ENCODE assay signal across 12 cellular contexts in the genomic region with DNA sequence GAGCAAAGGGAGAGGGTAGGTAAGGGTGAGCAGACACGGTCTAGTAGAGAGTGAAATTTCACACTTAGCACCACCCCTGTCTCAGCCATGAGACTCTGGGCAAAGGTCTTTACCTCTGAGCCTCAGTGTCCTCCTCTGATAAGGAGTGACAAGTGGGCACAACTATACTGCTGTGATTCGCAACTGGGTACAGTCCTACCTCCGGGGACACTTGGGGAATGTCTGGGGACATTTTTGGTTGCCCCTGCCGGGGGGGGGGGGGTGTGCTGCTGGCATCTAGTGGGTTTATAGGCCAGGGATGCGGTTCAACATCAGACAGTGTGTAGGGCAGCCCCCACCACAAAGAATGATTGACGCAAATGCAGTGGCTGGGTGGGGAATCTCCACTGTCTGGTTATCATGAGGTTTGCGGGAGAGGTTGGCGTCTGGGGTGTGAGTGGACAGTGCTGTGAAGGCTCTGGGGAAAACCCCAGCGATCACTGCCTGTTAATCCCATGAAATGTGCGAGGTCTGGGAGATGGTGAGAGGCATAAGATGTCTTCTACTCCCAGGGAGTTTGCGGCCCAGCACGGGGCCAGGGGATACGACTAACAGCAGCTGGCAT. TPM values are rescaled to one million over a fixed set of nuclear protein-coding genes. Genes with fewer than 3 reads are reported as not detected.
DNase-seq lines count a peak whose midpoint lies in the region; ATAC-seq and TF ChIP-seq lines count a peak whose summit lies in the region.
"Had no signal": no experiment of that assay in that cellular context is flagged by ENCODE, and none has a peak within 500 bp of the region (broad histone marks: within the 10 kb centered on the region; RNA-seq: fewer than 3 reads in every experiment).

No MANE protein-coding gene starts in this region.

- H3K27me3 ChIP-seq in smooth muscle cell (ENCODE audit: low read depth) = no peaks in the 10 kb centered on the region
- H3K27me3 ChIP-seq: neutrophil had no signal

- no peak for DNase-seq in activated CD4-positive, alpha-beta T cell treated with anti-CD3 and anti-CD28 coated beads, Interleukin-2, amount 10 ng/mL, durations not matched to agents 24 days and 14 days
- no peak for DNase-seq in activated CD4-positive, alpha-beta T cell treated with anti-CD3 and anti-CD28 coated beads for 4 hours
- DNase-seq in T-helper 17 cell (no peak), fibroblast of villous mesenchyme (ENCODE audit: low read depth) (peak; percentile 42), smooth muscle cell (lab: John Stamatoyannopoulos, UW; ENCODE audit: unreplicated experiment) (peak; percentile 14)
- DNase-seq in stimulated activated CD4-positive, alpha-beta T cell treated with anti-CD3 and anti-CD28 coated beads, Interleukin-15, amount 100 ng/mL, for 24 hours = no peak
- DNase-seq: NCI-H2227 treated with DMSO at 0.1 percent for 48 hours had no signal

- H3K4me2 ChIP-seq in smooth muscle cell = peak overlapping the region; percentile 44

- H3F3A ChIP-seq in smooth muscle cell (ENCODE audit: low read depth) = no peaks in the 10 kb centered on the region

- no peaks in the 10 kb centered on the region for H3K27me3 Mint-ChIP-seq in activated CD4-positive, alpha-beta T cell treated with anti-CD3 and anti-CD28 coated beads, Interleukin-2, amount 10 ng/mL, durations not matched to agents 24 days and 14 days
- H3K27me3 Mint-ChIP-seq in T-helper 17 cell = no peaks in the 10 kb centered on the region

- peak overlapping the region; percentile 87 for H3K27ac ChIP-seq in smooth muscle cell (ENCODE audit: low read depth)
- H3K27ac ChIP-seq: neutrophil, thoracic aorta had no signal

- peak overlapping the region; percentile 2 for H3K27ac Mint-ChIP-seq in activated CD4-positive, alpha-beta T cell treated with anti-CD3 and anti-CD28 coated beads, Interleukin-2, amount 10 ng/mL, durations not matched to agents 24 days and 14 days
- peak overlapping the region; percentile 86 for H3K27ac Mint-ChIP-seq in T-helper 17 cell

- WGBS in smooth muscle cell (ENCODE audit: low lambda C conversion rate) = 43% methylated on average over 12 of the region's 13 CpGs

- H3K4me3 Mint-ChIP-seq in activated CD4-positive, alpha-beta T cell treated with anti-CD3 and anti-CD28 coated beads, Interleukin-2, amount 10 ng/mL, durations not matched to agents 24 days and 14 days = peak overlapping the region; percentile 12
- H3K4me3 Mint-ChIP-seq in T-helper 17 cell = peak overlapping the region; percentile 69

- H3K4me1 ChIP-seq in smooth muscle cell (ENCODE audit: low read depth) = peaks cover 26% of the 10 kb centered on the region

- H3K4me1 Mint-ChIP-seq in activated CD4-positive, alpha-beta T cell treated with anti-CD3 and anti-CD28 coated beads, Interleukin-2, amount 10 ng/mL, durations not matched to agents 24 days and 14 days = peaks cover 27% of the 10 kb centered on the region
- peaks cover 32% of the 10 kb centered on the region for H3K4me1 Mint-ChIP-seq in T-helper 17 cell

- peak overlapping the region; percentile 68 for H3K9ac ChIP-seq in smooth muscle cell (ENCODE audit: low read depth)

- no peak for TF ChIP-seq CTCF in fibroblast of villous mesenchyme (IDR thresholded peaks at IDR 0.05; ENCODE audit: insufficient read depth, low read depth, low read length)
- TF ChIP-seq CTCF in smooth muscle cell (IDR thresholded peaks at IDR 0.05; ENCODE audit: borderline replicate concordance, insufficient read depth, poor library complexity, severe bottlenecking) = no peak

- H3K36me3 ChIP-seq in smooth muscle cell (ENCODE audit: low read depth) = no peaks in the 10 kb centered on the region
- H3K36me3 ChIP-seq: thoracic aorta had no signal

- TF ChIP-seq POLR2A in GM18505 (IDR thresholded peaks at IDR 0.05; ENCODE audit: borderline replicate concordance, extremely low read depth, insufficient read depth, insufficient read length) = no peak

- intact Hi-C loops in activated CD4-positive, alpha-beta T cell treated with anti-CD3 and anti-CD28 coated beads, Interleukin-2, amount 10 ng/mL, durations not matched to agents 24 days and 14 days (cut with micrococcal nuclease) = no loop called here

- no peak overlapping the region for H3K4me3 ChIP-seq in fibroblast of villous mesenchyme (ENCODE audit: low read depth, low read length)
- H3K4me3 ChIP-seq in smooth muscle cell = no peak overlapping the region
- H3K4me3 ChIP-seq: skin epidermis, thoracic aorta had no signal

- no peak overlapping the region for H2AFZ ChIP-seq in smooth muscle cell (ENCODE audit: low read depth)

- no peaks in the 10 kb centered on the region for H3K9me3 Mint-ChIP-seq in activated CD4-positive, alpha-beta T cell treated with anti-CD3 and anti-CD28 coated beads, Interleukin-2, amount 10 ng/mL, durations not matched to agents 24 days and 14 days

- peaks cover 38% of the 10 kb centered on the region for H3K36me3 Mint-ChIP-seq in activated CD4-positive, alpha-beta T cell treated with anti-CD3 and anti-CD28 coated beads, Interleukin-2, amount 10 ng/mL, durations not matched to agents 24 days and 14 days (ENCODE audit: low read depth)
- H3K36me3 Mint-ChIP-seq in T-helper 17 cell (ENCODE audit: low read depth) = no peaks in the 10 kb centered on the region

- peaks cover 87% of the 10 kb centered on the region for H3K79me2 ChIP-seq in smooth muscle cell (ENCODE audit: low read depth)

- no peaks in the 10 kb centered on the region for H3K9me3 ChIP-seq in T-helper 17 cell (ENCODE audit: control insufficient read depth, low read length, poor library complexity, severe bottlenecking)
- no peaks in the 10 kb centered on the region for H3K9me3 ChIP-seq in smooth muscle cell (replicated peaks; ENCODE audit: low read depth)
- H3K9me3 ChIP-seq: neutrophil, thoracic aorta had no signal

- peak; percentile 22 for ATAC-seq in T-helper 17 cell
- no peak for ATAC-seq in GM19455 (IDR thresholded peaks at IDR 0.05; ENCODE audit: unreplicated experiment)
- no peak for ATAC-seq in GM18505 (IDR thresholded peaks at IDR 0.05; ENCODE audit: unreplicated experiment)

- H4K20me1 ChIP-seq in smooth muscle cell (ENCODE audit: low read depth) = peaks cover 86% of the 10 kb centered on the region

RNA-seq across cellular contexts. Expression of a gene that starts 4.3 kb away (rescaled TPM):
- total RNA-seq in activated CD4-positive, alpha-beta T cell treated with anti-CD3 and anti-CD28 coated beads, Interleukin-2, amount 10 ng/mL, durations not matched to agents 24 days and 14 days = 118 and 121 TPM in 2 replicates
- total RNA-seq in T-helper 17 cell (10 to 100 TPM; 23.1 to 26.4 TPM), fibroblast of villous mesenchyme (95.0 and 104 TPM in 2 replicates), smooth muscle cell (34.1 and 44.6 TPM in 2 replicates)
- polyA plus RNA-seq in smooth muscle cell = 9.9 and 12.8 TPM in 2 replicates

RNA-seq across cellular contexts. Expression of a gene that starts 5.8 kb away (rescaled TPM):
- total RNA-seq in activated CD4-positive, alpha-beta T cell treated with anti-CD3 and anti-CD28 coated beads, Interleukin-2, amount 10 ng/mL, durations not matched to agents 24 days and 14 days = 153 and 155 TPM in 2 replicates
- total RNA-seq in T-helper 17 cell = 10 to 100 TPM; 60.3 to 72.3 TPM
- 25.4 and 25.9 TPM in 2 replicates for total RNA-seq in fibroblast of villous mesenchyme
- 19.1 and 21.9 TPM in 2 replicates for total RNA-seq in smooth muscle cell
- polyA plus RNA-seq in smooth muscle cell = 37.4 and 44.3 TPM in 2 replicates

RNA-seq across cellular contexts. Expression of a gene that starts 19.7 kb away (rescaled TPM):
- 2.1 and 2.4 TPM in 2 replicates for total RNA-seq in activated CD4-positive, alpha-beta T cell treated with anti-CD3 and anti-CD28 coated beads, Interleukin-2, amount 10 ng/mL, durations not matched to agents 24 days and 14 days
- total RNA-seq in T-helper 17 cell = 10 to 100 TPM in 1 of 2 donors, 1 to 10 TPM in 1; 6.9 to 17.9 TPM
- 2.6 and 3.9 TPM in 2 replicates for total RNA-seq in fibroblast of villous mesenchyme
- 2.2 and 2.8 TPM in 2 replicates for total RNA-seq in smooth muscle cell
- 2.1 and 3.2 TPM in 2 replicates for polyA plus RNA-seq in smooth muscle cell

RNA-seq across cellular contexts. Expression of a gene that starts 27.8 kb away (rescaled TPM):
- 66.2 and 73.5 TPM in 2 replicates for total RNA-seq in activated CD4-positive, alpha-beta T cell treated with anti-CD3 and anti-CD28 coated beads, Interleukin-2, amount 10 ng/mL, durations not matched to agents 24 days and 14 days
- total RNA-seq in T-helper 17 cell (10 to 100 TPM; 33.5 TPM), fibroblast of villous mesenchyme (58.3 and 69.9 TPM in 2 replicates), smooth muscle cell (37.6 and 59.6 TPM in 2 replicates)
- 69.1 and 83.1 TPM in 2 replicates for polyA plus RNA-seq in smooth muscle cell

RNA-seq across cellular contexts. Expression of a gene that starts 27.8 kb away (rescaled TPM):
- total RNA-seq in activated CD4-positive, alpha-beta T cell treated with anti-CD3 and anti-CD28 coated beads, Interleukin-2, amount 10 ng/mL, durations not matched to agents 24 days and 14 days = 161 TPM in 2 replicates
- 100 to 1,000 TPM; 376 to 523 TPM for total RNA-seq in T-helper 17 cell
- 22.0 and 28.7 TPM in 2 replicates for total RNA-seq in fibroblast of villous mesenchyme
- 113 and 118 TPM in 2 replicates for total RNA-seq in smooth muscle cell
- 732 and 766 TPM in 2 replicates for polyA plus RNA-seq in smooth muscle cell

Comparison
In these comparisons a context has a peak if more than half of its experiments do, and no peak if none do; other contexts are left out.
1. DNase-seq: peak in fibroblast of villous mesenchyme (single experiment) and smooth muscle cell (single experiment); none in activated CD4-positive, alpha-beta T cell treated with anti-CD3 and anti-CD28 coated beads, Interleukin-2, amount 10 ng/mL, durations not matched to agents 24 days and 14 days (single experiment), activated CD4-positive, alpha-beta T cell treated with anti-CD3 and anti-CD28 coated beads for 4 hours (0 of 2), T-helper 17 cell (0 of 3) and stimulated activated CD4-positive, alpha-beta T cell treated with anti-CD3 and anti-CD28 coated beads, Interleukin-15, amount 100 ng/mL, for 24 hours (single experiment).